ENCODE assay signal across 12 cellular contexts in genomic region chrX:17459008-17459407, GRCh38.
DNase-seq lines count a peak whose midpoint lies in the region; ATAC-seq and TF ChIP-seq lines count a peak whose summit lies in the region.
"Had no signal": no experiment of that assay in that cellular context is flagged by ENCODE, and none has a peak within 500 bp of the region (broad histone marks: within the 10 kb centered on the region; RNA-seq: fewer than 3 reads in every experiment).

No MANE protein-coding gene starts in this region.

- no peak for TF ChIP-seq CTCF in nephron progenitor cell (IDR thresholded peaks at IDR 0.05)

- DNase-seq in COR-L47 (lab: John Stamatoyannopoulos, UW) (peak; percentile 71), NCI-H2081 (lab: John Stamatoyannopoulos, UW) (peak; percentile 66 to 84), cerebellar cortex (ENCODE audit: low spot score) (peak; percentile 23), nephron progenitor cell (no peak), SIG-M5 (lab: John Stamatoyannopoulos, UW) (no peak), NCI-H1048 (lab: John Stamatoyannopoulos, UW) (no peak)
- no peak for DNase-seq in activated CD4-positive, alpha-beta T cell treated with anti-CD3 and anti-CD28 coated beads for 36 hours
- DNase-seq: activated effector memory CD4-positive, alpha-beta T cell treated with Interleukin-2 at 50 U/mL for 16 hours; Caco-2; kidney had no signal

- no peak for ATAC-seq in activated CD4-positive, alpha-beta T cell treated with anti-CD3 and anti-CD28 coated beads for 36 hours
- no peak for ATAC-seq in GM18502 (IDR thresholded peaks at IDR 0.05; ENCODE audit: poor library complexity, unreplicated experiment)
- ATAC-seq: psoas muscle had no signal

- H3K27me3 Mint-ChIP-seq in nephron progenitor cell (ENCODE audit: low read depth, poor library complexity): peaks cover 3% of the 10 kb centered on the region
- peaks cover 6% of the 10 kb centered on the region for H3K27me3 Mint-ChIP-seq in activated CD4-positive, alpha-beta T cell treated with anti-CD3 and anti-CD28 coated beads for 36 hours

- H3K27ac Mint-ChIP-seq in nephron progenitor cell: peak overlapping the region; percentile 9
- H3K27ac Mint-ChIP-seq in activated CD4-positive, alpha-beta T cell treated with anti-CD3 and anti-CD28 coated beads for 36 hours: no peak overlapping the region

- POLR2A ChIA-PET in activated CD4-positive, alpha-beta T cell treated with anti-CD3 and anti-CD28 coated beads for 36 hours (lab: Charles Lee): no interaction called here

- CTCF ChIA-PET in activated CD4-positive, alpha-beta T cell treated with anti-CD3 and anti-CD28 coated beads for 36 hours (lab: Charles Lee): no interaction called here

- intact Hi-C loops in activated CD4-positive, alpha-beta T cell treated with anti-CD3 and anti-CD28 coated beads for 36 hours (cut with DNase I, micrococcal nuclease): no loop called here

- H3K36me3 Mint-ChIP-seq in nephron progenitor cell (ENCODE audit: low read depth): no peaks in the 10 kb centered on the region
- H3K36me3 Mint-ChIP-seq in activated CD4-positive, alpha-beta T cell treated with anti-CD3 and anti-CD28 coated beads for 36 hours (ENCODE audit: low read depth): no peaks in the 10 kb centered on the region

- no peaks in the 10 kb centered on the region for H3K9me3 Mint-ChIP-seq in nephron progenitor cell
- H3K9me3 Mint-ChIP-seq in activated CD4-positive, alpha-beta T cell treated with anti-CD3 and anti-CD28 coated beads for 36 hours (ENCODE audit: low read depth): no peaks in the 10 kb centered on the region

- H3K4me1 Mint-ChIP-seq in nephron progenitor cell: peaks cover 50% of the 10 kb centered on the region
- no peaks in the 10 kb centered on the region for H3K4me1 Mint-ChIP-seq in activated CD4-positive, alpha-beta T cell treated with anti-CD3 and anti-CD28 coated beads for 36 hours

- no peak overlapping the region for H3K4me3 Mint-ChIP-seq in nephron progenitor cell
- no peak overlapping the region for H3K4me3 Mint-ChIP-seq in activated CD4-positive, alpha-beta T cell treated with anti-CD3 and anti-CD28 coated beads for 36 hours

Comparison
In these comparisons a context has a peak if more than half of its experiments do, and no peak if none do; other contexts are left out.
1. DNase-seq: peak in COR-L47 (single experiment), NCI-H2081 (2 of 2) and cerebellar cortex (single experiment); none in nephron progenitor cell (single experiment), SIG-M5 (single experiment), activated CD4-positive, alpha-beta T cell treated with anti-CD3 and anti-CD28 coated beads for 36 hours (single experiment) and NCI-H1048 (single experiment).